ENCODE assay signal across 13 cellular contexts in the genomic region with DNA sequence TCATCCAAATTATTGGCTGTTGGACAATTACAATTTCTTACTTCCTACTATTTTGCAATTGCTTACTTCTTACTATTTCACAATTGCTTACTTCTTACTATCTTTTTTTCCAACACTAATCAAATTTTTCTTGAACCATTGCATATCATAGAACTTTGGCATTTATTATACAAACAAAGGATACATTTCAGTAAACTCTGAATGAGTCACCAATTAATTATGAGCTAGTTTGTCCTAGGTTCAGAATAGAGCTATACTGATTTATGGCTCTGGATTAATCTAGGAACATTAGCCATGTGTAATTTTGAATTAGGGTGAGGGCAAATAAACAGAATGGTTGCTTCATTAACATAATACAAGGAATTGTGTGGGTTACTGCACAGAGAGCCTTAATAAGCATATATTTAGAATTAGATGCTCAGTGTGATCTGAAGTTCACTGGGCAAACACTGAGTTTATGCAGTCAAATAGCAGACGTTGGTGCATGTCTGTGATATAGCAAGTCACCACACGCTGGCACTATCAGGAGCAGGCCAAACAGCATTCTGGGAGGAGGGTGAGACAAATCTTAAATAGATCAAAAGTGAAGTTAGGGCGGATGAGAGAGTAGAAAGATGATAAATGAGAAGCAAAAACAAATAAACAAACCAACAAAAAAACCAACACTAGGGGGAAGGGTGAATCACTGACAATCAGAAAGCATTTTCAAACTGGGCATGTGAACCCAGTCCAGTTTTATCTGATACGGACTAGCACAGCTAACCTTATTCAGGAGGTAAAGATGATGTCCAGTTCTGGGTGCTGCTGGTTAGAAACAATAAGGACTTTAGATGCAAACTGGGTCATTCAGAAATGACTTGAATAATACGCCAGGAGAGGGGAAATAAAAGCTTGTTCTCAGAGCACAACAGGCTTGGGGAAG. TPM values are rescaled to one million over a fixed set of nuclear protein-coding genes. Genes with fewer than 3 reads are reported as not detected.
DNase-seq lines count a peak whose midpoint lies in the region; ATAC-seq and TF ChIP-seq lines count a peak whose summit lies in the region.
"Had no signal": no experiment of that assay in that cellular context is flagged by ENCODE, and none has a peak within 500 bp of the region (broad histone marks: within the 10 kb centered on the region; RNA-seq: fewer than 3 reads in every experiment).

No MANE protein-coding gene starts in this region.

- in situ Hi-C loops in GM13977 (cut with MboI; ENCODE audit: low pct_unique_long_range_greater_than_20kb, low sequenced_read_pairs, unreplicated experiment) = no loop called here

- peak; percentile 58 for DNase-seq in DMS 273 (lab: John Stamatoyannopoulos, UW; ENCODE audit: unreplicated experiment)
- no peak for DNase-seq in DMS 273 treated with DMSO at 0.1 percent for 48 hours (lab: John Stamatoyannopoulos, UW)
- DNase-seq in MG63 = peak; percentile 25
- DNase-seq in epithelial cell of prostate (ENCODE audit: low read depth, low spot score) = peak; percentile 52
- peak; percentile 72 for DNase-seq in renal cortical epithelial cell (ENCODE audit: low read depth)
- no peak for DNase-seq in HuH-7.5 (ENCODE audit: low spot score)
- DNase-seq in GM13977 (ENCODE audit: low spot score) = no peak
- DNase-seq: 8988T; activated naive CD8-positive, alpha-beta T cell treated with anti-CD3 and anti-CD28 coated beads, Interleukin-2, amount 50 U/mL, for 24 hours; NCI-H187 had no signal

- no peak for ATAC-seq in HG02885 (IDR thresholded peaks at IDR 0.05; ENCODE audit: poor library complexity, unreplicated experiment)
- ATAC-seq: activated naive CD8-positive, alpha-beta T cell treated with anti-CD3 and anti-CD28 coated beads, Interleukin-2, amount 50 U/mL, for 24 hours had no signal

- H3K9me3 ChIP-seq in MG63 = no peaks in the 10 kb centered on the region

- H3K27ac ChIP-seq in epithelial cell of prostate = peak overlapping the region; percentile 7

- H3K27me3 ChIP-seq in MG63 = no peaks in the 10 kb centered on the region

- TF ChIP-seq CTCF in GM13977 (IDR thresholded peaks at IDR 0.05; ENCODE audit: extremely low read depth, insufficient read depth, missing control alignments) = no peak

- no peak overlapping the region for H3K4me3 ChIP-seq in MG63

- H3K36me3 ChIP-seq in MG63 = no peaks in the 10 kb centered on the region

RNA-seq across cellular contexts. Expression of a gene that starts 21.4 kb away (rescaled TPM):
- not detected in 2 replicates for total RNA-seq in MG63 (2014; rRNA removed; shearing (Covaris generic); ENCODE audit: low replicate concordance)
- not detected in 2 replicates for total RNA-seq in renal cortical epithelial cell
- total RNA-seq: activated CD8-positive, alpha-beta memory T cell treated with anti-CD3 and anti-CD28 coated beads for 36 hours; progenitor cell of endocrine pancreas had no signal

RNA-seq across cellular contexts. Expression of a gene that starts 41.5 kb away (rescaled TPM):
- 72.3 and 76.2 TPM in 2 replicates for total RNA-seq in MG63 (2014; rRNA removed; shearing (Covaris generic); ENCODE audit: low replicate concordance)
- total RNA-seq in renal cortical epithelial cell = 29.6 and 40.8 TPM in 2 replicates

Comparison
In these comparisons a context has a peak if more than half of its experiments do, and no peak if none do; other contexts are left out.
1. DNase-seq: peak in DMS 273 (single experiment), MG63 (single experiment), epithelial cell of prostate (single experiment) and renal cortical epithelial cell (single experiment); none in DMS 273 treated with DMSO at 0.1 percent for 48 hours (single experiment), HuH-7.5 (single experiment) and GM13977 (single experiment).